In genomic region chr17:29595943-29596774, GRCh38 we compare ENCODE assay signal across 1 cellular context.
TF ChIP-seq lines count a peak whose summit lies in the region.

No MANE protein-coding gene starts in this region.

TF ChIP-seq in HEK293, 187 proteins besides CTCF, POLR2A, EP300 and RAD21 (continued from another document):
- TF ChIP-seq ZNF704 (tag by site-specific recombination; IDR thresholded peaks at IDR 0.05) (no peak), ZNF555 (tag by site-specific recombination; conservative IDR thresholded peaks at IDR 0.05) (no peak), SP3 (tag by site-specific recombination; IDR thresholded peaks at IDR 0.05) (0 out of 2 replicates have a peak, but pooled peaks have one; percentile 18), ZNF791 (tag by site-specific recombination; IDR thresholded peaks at IDR 0.05) (no peak), ZNF335 (tag by site-specific recombination; conservative IDR thresholded peaks at IDR 0.05) (no peak), ZNF621 (tag by site-specific recombination; IDR thresholded peaks at IDR 0.05) (no peak), ZNF530 (tag by site-specific recombination; IDR thresholded peaks at IDR 0.05; ENCODE audit: low read depth) (no peak), ZNF600 (tag by site-specific recombination; IDR thresholded peaks at IDR 0.05) (peak; percentile 59; the same call in 1 of the 2 replicates), ZNF843 (tag by site-specific recombination; IDR thresholded peaks at IDR 0.05) (no peak), TSHZ1 (tag by site-specific recombination; IDR thresholded peaks at IDR 0.05; ENCODE audit: borderline replicate concordance) (no peak), ZFHX2 (tag by site-specific recombination; conservative IDR thresholded peaks at IDR 0.05) (peak; percentile 94), BCL6B (tag by site-specific recombination; IDR thresholded peaks at IDR 0.05) (no peak), ZIC2 (tag by site-specific recombination; IDR thresholded peaks at IDR 0.05) (peak; percentile 52), ZNF596 (tag by site-specific recombination; IDR thresholded peaks at IDR 0.05) (no peak), ZNF16 (tag by site-specific recombination; IDR thresholded peaks at IDR 0.05; ENCODE audit: low read depth) (no peak), ZNF701 (tag by site-specific recombination; IDR thresholded peaks at IDR 0.05) (no peak), ZNF266 (tag by site-specific recombination; IDR thresholded peaks at IDR 0.05; ENCODE audit: low read depth) (no peak), GLIS2 (tag by site-specific recombination; IDR thresholded peaks at IDR 0.05) (no peak), GLIS1 (tag by site-specific recombination; IDR thresholded peaks at IDR 0.05) (peak; percentile 44), KLF1 (tag by site-specific recombination; IDR thresholded peaks at IDR 0.05) (no peak), ZNF549 (tag by site-specific recombination; IDR thresholded peaks at IDR 0.05) (no peak), ZNF223 (tag by site-specific recombination; IDR thresholded peaks at IDR 0.05) (no peak), ZNF138 (tag by site-specific recombination; IDR thresholded peaks at IDR 0.05; ENCODE audit: borderline replicate concordance) (no peak), ZNF624 (tag by site-specific recombination; IDR thresholded peaks at IDR 0.05) (no peak)
- TF ChIP-seq, protein P1, sequence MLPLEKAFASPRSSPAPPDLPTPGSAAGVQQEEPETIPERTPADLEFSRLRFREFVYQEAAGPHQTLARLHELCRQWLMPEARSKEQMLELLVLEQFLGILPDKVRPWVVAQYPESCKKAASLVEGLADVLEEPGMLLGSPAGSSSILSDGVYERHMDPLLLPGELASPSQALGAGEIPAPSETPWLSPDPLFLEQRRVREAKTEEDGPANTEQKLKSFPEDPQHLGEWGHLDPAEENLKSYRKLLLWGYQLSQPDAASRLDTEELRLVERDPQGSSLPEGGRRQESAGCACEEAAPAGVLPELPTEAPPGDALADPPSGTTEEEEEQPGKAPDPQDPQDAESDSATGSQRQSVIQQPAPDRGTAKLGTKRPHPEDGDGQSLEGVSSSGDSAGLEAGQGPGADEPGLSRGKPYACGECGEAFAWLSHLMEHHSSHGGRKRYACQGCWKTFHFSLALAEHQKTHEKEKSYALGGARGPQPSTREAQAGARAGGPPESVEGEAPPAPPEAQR (tag by site-specific recombination; IDR thresholded peaks at IDR 0.05) = no peak
- TF ChIP-seq, protein P2, sequence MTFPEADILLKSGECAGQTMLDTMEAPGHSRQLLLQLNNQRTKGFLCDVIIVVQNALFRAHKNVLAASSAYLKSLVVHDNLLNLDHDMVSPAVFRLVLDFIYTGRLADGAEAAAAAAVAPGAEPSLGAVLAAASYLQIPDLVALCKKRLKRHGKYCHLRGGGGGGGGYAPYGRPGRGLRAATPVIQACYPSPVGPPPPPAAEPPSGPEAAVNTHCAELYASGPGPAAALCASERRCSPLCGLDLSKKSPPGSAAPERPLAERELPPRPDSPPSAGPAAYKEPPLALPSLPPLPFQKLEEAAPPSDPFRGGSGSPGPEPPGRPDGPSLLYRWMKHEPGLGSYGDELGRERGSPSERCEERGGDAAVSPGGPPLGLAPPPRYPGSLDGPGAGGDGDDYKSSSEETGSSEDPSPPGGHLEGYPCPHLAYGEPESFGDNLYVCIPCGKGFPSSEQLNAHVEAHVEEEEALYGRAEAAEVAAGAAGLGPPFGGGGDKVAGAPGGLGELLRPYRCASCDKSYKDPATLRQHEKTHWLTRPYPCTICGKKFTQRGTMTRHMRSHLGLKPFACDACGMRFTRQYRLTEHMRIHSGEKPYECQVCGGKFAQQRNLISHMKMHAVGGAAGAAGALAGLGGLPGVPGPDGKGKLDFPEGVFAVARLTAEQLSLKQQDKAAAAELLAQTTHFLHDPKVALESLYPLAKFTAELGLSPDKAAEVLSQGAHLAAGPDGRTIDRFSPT (tag by site-specific recombination; IDR thresholded peaks at IDR 0.05) = peak; percentile 71; the same call in 1 of the 2 replicates
